ENCODE assay signal across 13 cellular contexts in the genomic region with DNA sequence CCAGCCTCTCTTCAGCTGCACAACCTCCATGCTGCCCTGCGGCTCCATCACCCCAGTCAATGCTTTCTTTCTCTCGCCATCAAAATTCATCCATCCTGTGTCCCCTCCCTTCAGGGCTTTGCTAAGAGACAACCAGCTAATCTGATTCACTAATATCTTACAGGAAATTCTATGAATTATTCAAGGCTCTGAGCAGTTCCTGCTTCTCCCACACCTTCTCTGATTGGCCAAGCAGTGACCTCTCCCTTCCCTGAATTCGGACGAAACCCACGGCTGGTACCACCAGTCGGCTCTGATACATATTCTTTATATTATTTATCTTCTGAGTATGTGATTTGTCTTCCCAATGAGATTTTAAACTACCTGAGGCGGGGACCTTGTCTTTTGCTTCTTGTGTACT. TPM values are rescaled to one million over a fixed set of nuclear protein-coding genes. Genes with fewer than 3 reads are reported as not detected.
DNase-seq lines count a peak whose midpoint lies in the region; ATAC-seq and TF ChIP-seq lines count a peak whose summit lies in the region.
"Had no signal": no experiment of that assay in that cellular context is flagged by ENCODE, and none has a peak within 500 bp of the region (broad histone marks: within the 10 kb centered on the region; RNA-seq: fewer than 3 reads in every experiment).

No MANE protein-coding gene starts in this region.

- H3K36me3 ChIP-seq in GM23338 (ENCODE audit: insufficient read depth) (no peaks in the 10 kb centered on the region), endodermal cell (ENCODE audit: control insufficient read depth, insufficient read depth, low read length) (no peaks in the 10 kb centered on the region), neuronal stem cell (replicated peaks in 1 of 2; ENCODE audit: control insufficient read depth in 2 of 2, insufficient read depth in 2 of 2, low read length in 2 of 2) (no peaks in the 10 kb centered on the region), ovary (no peaks in the 10 kb centered on the region)
- H3K36me3 ChIP-seq: uterus had no signal

- H3K79me1 ChIP-seq in neuronal stem cell (ENCODE audit: low read depth, low read length) = no peaks in the 10 kb centered on the region

- WGBS in endodermal cell (ENCODE audit: insufficient coverage in 1 of 2, insufficient read length in 1 of 2), 2 experiments = 89 to 92% methylated on average over 2 to 5 of the region's 7 CpGs
- WGBS in neuronal stem cell (ENCODE audit: extremely low coverage in 2 of 2, insufficient read length in 2 of 2, insufficient replicate concordance in 1 of 2), 2 donors = no CpG with 5 or more reads among the region's 7 CpGs
- WGBS in ovary, 3 donors = 79 to 84% (median 81%) methylated on average over 7 of the region's 7 CpGs

- H4K20me1 ChIP-seq in GM23338 (replicated peaks; ENCODE audit: insufficient read depth) = peaks cover 19% of the 10 kb centered on the region

- H3K79me2 ChIP-seq in GM23338 (replicated peaks; ENCODE audit: insufficient read depth) = peaks cover 19% of the 10 kb centered on the region

- no peak overlapping the region for H4K91ac ChIP-seq in neuronal stem cell (ENCODE audit: low read depth, low read length, poor library complexity)

- H3K14ac ChIP-seq in neuronal stem cell (ENCODE audit: low read length) = no peak overlapping the region

- no peak overlapping the region for H3K23ac ChIP-seq in neuronal stem cell (ENCODE audit: low read depth, low read length, poor library complexity)

- 0 out of 2 replicates have a peak, but pooled peaks cover 3% of the 10 kb centered on the region for H3F3A ChIP-seq in GM23338 (replicated peaks; ENCODE audit: low read depth)

- peak overlapping the region; percentile 10 for H3K4me3 Mint-ChIP-seq in activated CD8-positive, alpha-beta memory T cell treated with anti-CD3 and anti-CD28 coated beads, Interleukin-2, amount 10 ng/mL, durations not matched to agents 7 days and 5 days
- H3K4me3 Mint-ChIP-seq in GM23338 (peak overlapping the region; percentile 84), endodermal cell (peak overlapping the region; percentile 65)

- H2BK120ac ChIP-seq in neuronal stem cell (ENCODE audit: low read depth, low read length) = no peak overlapping the region

- TF ChIP-seq CTCF in GM23338 (conservative IDR thresholded peaks at IDR 0.05; ENCODE audit: low read depth in 2 of 2) (no peak), endodermal cell (conservative IDR thresholded peaks at IDR 0.05) (no peak), ovary (IDR thresholded peaks at IDR 0.05) (no peak)

- H2BK5ac ChIP-seq in neuronal stem cell (ENCODE audit: low read length) = no peak overlapping the region

- CTCF ChIA-PET in activated CD8-positive, alpha-beta memory T cell treated with anti-CD3 and anti-CD28 coated beads, Interleukin-2, amount 10 ng/mL, durations not matched to agents 7 days and 5 days (lab: Charles Lee) = no interaction called here

- no peak for TF ChIP-seq POLR2A in ovary (IDR thresholded peaks at IDR 0.05)

- H2BK12ac ChIP-seq in neuronal stem cell (ENCODE audit: low read length) = no peak overlapping the region

- peaks cover 55% of the 10 kb centered on the region for H3K4me1 Mint-ChIP-seq in activated CD8-positive, alpha-beta memory T cell treated with anti-CD3 and anti-CD28 coated beads, Interleukin-2, amount 10 ng/mL, durations not matched to agents 7 days and 5 days
- H3K4me1 Mint-ChIP-seq in GM23338 (peaks cover 55% of the 10 kb centered on the region), endodermal cell (peaks cover 51% of the 10 kb centered on the region)

- no peaks in the 10 kb centered on the region for H3K27me3 Mint-ChIP-seq in activated CD8-positive, alpha-beta memory T cell treated with anti-CD3 and anti-CD28 coated beads, Interleukin-2, amount 10 ng/mL, durations not matched to agents 7 days and 5 days
- H3K27me3 Mint-ChIP-seq in GM23338 (ENCODE audit: insufficient read depth, low read depth, poor library complexity) (peaks cover 22% of the 10 kb centered on the region), endodermal cell (ENCODE audit: insufficient read depth) (no peaks in the 10 kb centered on the region)

- no peaks in the 10 kb centered on the region for H3K9me2 ChIP-seq in GM23338 (ENCODE audit: insufficient read depth)

- H3K36me3 Mint-ChIP-seq in activated CD8-positive, alpha-beta memory T cell treated with anti-CD3 and anti-CD28 coated beads, Interleukin-2, amount 10 ng/mL, durations not matched to agents 7 days and 5 days = peaks cover 3% of the 10 kb centered on the region
- H3K36me3 Mint-ChIP-seq in GM23338 (ENCODE audit: low read depth) (no peaks in the 10 kb centered on the region; the same call in 1 of the 3 replicates), endodermal cell (ENCODE audit: low read depth) (peaks cover 6% of the 10 kb centered on the region)

- no peak overlapping the region for H3K27ac ChIP-seq in GM23338 (ENCODE audit: low read depth)
- no peak overlapping the region for H3K27ac ChIP-seq in endodermal cell (ENCODE audit: low read depth, low read length)
- H3K27ac ChIP-seq in neuronal stem cell (replicated peaks; ENCODE audit: low read length) = no peak overlapping the region
- no peak overlapping the region for H3K27ac ChIP-seq in ovary
- H3K27ac ChIP-seq: SK-N-MC, uterus had no signal

- H3K27me3 ChIP-seq in GM23338 (ENCODE audit: insufficient read depth) (peaks cover 9% of the 10 kb centered on the region; the same call in 1 of the 2 replicates), endodermal cell (ENCODE audit: control insufficient read depth, insufficient read depth, low read length, poor library complexity, severe bottlenecking) (no peaks in the 10 kb centered on the region), neuronal stem cell (ENCODE audit: control insufficient read depth in 3 of 3, insufficient read depth in 3 of 3, low read depth in 1 of 3, low read length in 3 of 3) (peaks cover 0 to 19% (median 0%) of the 10 kb centered on the region in 3 experiments), ovary (no peaks in the 10 kb centered on the region)
- H3K27me3 ChIP-seq: uterus had no signal

- H3K9ac ChIP-seq in endodermal cell (ENCODE audit: extremely low read depth, low read length, poor library complexity, severe bottlenecking) (no peak overlapping the region), neuronal stem cell (ENCODE audit: low read depth, low read length, poor library complexity) (no peak overlapping the region)

- no peak overlapping the region for H4K8ac ChIP-seq in neuronal stem cell (ENCODE audit: low read depth, low read length)

- H3K18ac ChIP-seq in neuronal stem cell (ENCODE audit: low read length) = no peak overlapping the region

- no peak for DNase-seq in activated CD8-positive, alpha-beta memory T cell treated with anti-CD3 and anti-CD28 coated beads, Interleukin-2, amount 10 ng/mL, durations not matched to agents 7 days and 5 days
- DNase-seq in activated CD8-positive, alpha-beta memory T cell treated with anti-CD3 and anti-CD28 coated beads for 24 hours = no peak
- DNase-seq in GM23338 (ENCODE audit: low spot score) (no peak), endodermal cell (no peak), neuronal stem cell (ENCODE audit: low spot score) (no peak), NCI-H2196 (lab: John Stamatoyannopoulos, UW; ENCODE audit: unreplicated experiment) (no peak), ovary (no peak)
- DNase-seq: activated CD4-positive, alpha-beta T cell treated with anti-CD3 and anti-CD28 coated beads for 4 hours; hypothalamus; stimulated activated CD4-positive, alpha-beta T cell treated with anti-CD3 and anti-CD28 coated beads, Interleukin-2, amount 100 ng/mL, for 24 hours; uterus had no signal

- no peak overlapping the region for H3K27ac Mint-ChIP-seq in activated CD8-positive, alpha-beta memory T cell treated with anti-CD3 and anti-CD28 coated beads, Interleukin-2, amount 10 ng/mL, durations not matched to agents 7 days and 5 days
- no peak overlapping the region for H3K27ac Mint-ChIP-seq in GM23338
- H3K27ac Mint-ChIP-seq in endodermal cell = peak overlapping the region; percentile 32

- H3K4me1 ChIP-seq in GM23338 (ENCODE audit: insufficient read depth) = peaks cover 39% of the 10 kb centered on the region
- peaks cover 7% of the 10 kb centered on the region for H3K4me1 ChIP-seq in endodermal cell (ENCODE audit: control insufficient read depth, insufficient read depth, low read length)
- H3K4me1 ChIP-seq in neuronal stem cell (ENCODE audit: control insufficient read depth in 2 of 2, insufficient read depth in 1 of 2, low read depth in 1 of 2, low read length in 2 of 2) = peaks cover 8 to 11% of the 10 kb centered on the region in 2 donors
- H3K4me1 ChIP-seq in ovary (ENCODE audit: insufficient read depth) = peaks cover 5% of the 10 kb centered on the region

- TF ChIP-seq EP300 in ovary (IDR thresholded peaks at IDR 0.05) = no peak

- intact Hi-C loops in ovary (cut with DNase I) = loop anchor here in 1 of 4 donors (10.0 kb wide), 1 partner anchor 50 kb away; a partner anchor contains a TSS

- ATAC-seq in activated CD8-positive, alpha-beta memory T cell treated with anti-CD3 and anti-CD28 coated beads, Interleukin-2, amount 10 ng/mL, durations not matched to agents 7 days and 5 days = no peak
- ATAC-seq in GM23338 (no peak), HG02970 (IDR thresholded peaks at IDR 0.05; ENCODE audit: low FRiP score, unreplicated experiment) (no peak)

- H3K9me3 ChIP-seq in endodermal cell (ENCODE audit: control insufficient read depth, low read length) (no peaks in the 10 kb centered on the region), neuronal stem cell (replicated peaks in 1 of 2; ENCODE audit: control insufficient read depth in 2 of 2, insufficient read depth in 1 of 2, low read depth in 1 of 2, low read length in 2 of 2) (no peaks in the 10 kb centered on the region), ovary (no peaks in the 10 kb centered on the region)
- H3K9me3 ChIP-seq: uterus had no signal

- H3K4me2 ChIP-seq in GM23338 (peak overlapping the region; percentile 97), neuronal stem cell (ENCODE audit: insufficient read depth, low read length, poor library complexity, severe bottlenecking) (peak overlapping the region; percentile 72)

- H2AFZ ChIP-seq in GM23338 (no peak overlapping the region), neuronal stem cell (ENCODE audit: low read length) (peak overlapping the region; percentile 96)

- H3K4me3 ChIP-seq in GM23338 = peak overlapping the region; percentile 84; the same call in 1 of the 2 replicates
- H3K4me3 ChIP-seq in endodermal cell (ENCODE audit: low read length) = peak overlapping the region; percentile 26
- peak overlapping the region in 1 of 2 donors; percentile 58 for H3K4me3 ChIP-seq in neuronal stem cell (ENCODE audit: low read length in 2 of 2)
- H3K4me3 ChIP-seq in ovary = no peak overlapping the region
- H3K4me3 ChIP-seq: SK-N-MC, uterus had no signal

- no peak overlapping the region for H3K4ac ChIP-seq in neuronal stem cell (ENCODE audit: low read length)

- H2BK15ac ChIP-seq in neuronal stem cell (ENCODE audit: low read length) = no peak overlapping the region

- no peaks in the 10 kb centered on the region for H3K9me3 Mint-ChIP-seq in activated CD8-positive, alpha-beta memory T cell treated with anti-CD3 and anti-CD28 coated beads, Interleukin-2, amount 10 ng/mL, durations not matched to agents 7 days and 5 days (ENCODE audit: low read depth)
- H3K9me3 Mint-ChIP-seq in GM23338 = no peaks in the 10 kb centered on the region; the same call in 2 of the 3 replicates
- H3K9me3 Mint-ChIP-seq in endodermal cell = no peaks in the 10 kb centered on the region

- H2AK5ac ChIP-seq in neuronal stem cell (ENCODE audit: low read depth, low read length) = no peak overlapping the region

RNA-seq across cellular contexts. Expression of a gene that starts 13.9 kb away (rescaled TPM):
- total RNA-seq in activated CD8-positive, alpha-beta memory T cell treated with anti-CD3 and anti-CD28 coated beads, Interleukin-2, amount 10 ng/mL, durations not matched to agents 7 days and 5 days = 10 to 100 TPM; 44.9 to 71.3 TPM
- total RNA-seq in GM23338 (2014; rRNA removed; shearing (Covaris generic)) = 29.8 and 31.9 TPM in 2 replicates
- polyA plus RNA-seq in GM23338 (2016; fragmentation: Nextera tagmentation; extraction: Ambion mirVana) = 7.1 and 7.3 TPM in 2 replicates
- 10 to 100 TPM; 29.6 to 33.3 TPM for total RNA-seq in endodermal cell
- 6.0 TPM for polyA plus RNA-seq in endodermal cell (2013, experiment 1 of 2)
- polyA plus RNA-seq in endodermal cell (2013, experiment 2 of 2) = 6.6 TPM
- polyA plus RNA-seq in neuronal stem cell (2013, experiment 1 of 2) = 1.4 TPM
- polyA plus RNA-seq in neuronal stem cell (2013, experiment 2 of 2) = 1.4 TPM
- 10 to 100 TPM in 6 of 7 donors, 1 to 10 TPM in 1; 3.7 to 31.1 (median 20.1) TPM for total RNA-seq in ovary
- polyA plus RNA-seq in ovary = 1 to 10 TPM; 3.6 to 6.9 TPM

RNA-seq across cellular contexts. Expression of a gene that starts 54.9 kb away (rescaled TPM):
- 10 to 100 TPM; 70.9 to 74.4 TPM for total RNA-seq in activated CD8-positive, alpha-beta memory T cell treated with anti-CD3 and anti-CD28 coated beads, Interleukin-2, amount 10 ng/mL, durations not matched to agents 7 days and 5 days
- total RNA-seq in GM23338 (2014; rRNA removed; shearing (Covaris generic)) = 45.0 and 50.7 TPM in 2 replicates
- polyA plus RNA-seq in GM23338 (2016; fragmentation: Nextera tagmentation; extraction: Ambion mirVana) = 21.9 and 22.2 TPM in 2 replicates
- 10 to 100 TPM; 39.9 to 41.2 TPM for total RNA-seq in endodermal cell
- polyA plus RNA-seq in endodermal cell (2013, experiment 1 of 2) = 28.1 TPM
- 27.8 TPM for polyA plus RNA-seq in endodermal cell (2013, experiment 2 of 2)
- 14.5 TPM for polyA plus RNA-seq in neuronal stem cell (2013, experiment 1 of 2)
- polyA plus RNA-seq in neuronal stem cell (2013, experiment 2 of 2) = 14.1 TPM
- total RNA-seq in ovary = 10 to 100 TPM in 4 of 7 donors, 1 to 10 TPM in 3; 3.9 to 16.9 (median 10.4) TPM
- 10 to 100 TPM in 1 of 2 donors, 1 to 10 TPM in 1; 9.8 to 12.2 TPM for polyA plus RNA-seq in ovary

Comparison
In these comparisons a context has a peak if more than half of its experiments do, and no peak if none do; other contexts are left out.
1. H3K4me3 Mint-ChIP-seq: peak in every context shown above with its lines; median percentile 84 in GM23338; 65 in endodermal cell; 10 in activated CD8-positive, alpha-beta memory T cell treated with anti-CD3 and anti-CD28 coated beads, Interleukin-2, amount 10 ng/mL, durations not matched to agents 7 days and 5 days.